21 cellular contexts compared by ENCODE assay signal in genomic region chr14:68729556-68729955, GRCh38.
DNase-seq lines count a peak whose midpoint lies in the region; ATAC-seq lines count a peak whose summit lies in the region.
"Had no signal": no experiment of that assay in that cellular context is flagged by ENCODE, and none has a peak within 500 bp of the region (broad histone marks: within the 10 kb centered on the region; RNA-seq: fewer than 3 reads in every experiment).

No MANE protein-coding gene starts in this region.

- no peaks in the 10 kb centered on the region for H3K36me3 Mint-ChIP-seq in dendritic cell treated with granulocyte-macrophage colony-stimulating factor and Interleukin-4, amounts not matched to agents 40 ng/mL and 50 ng/mL, for 4 days (ENCODE audit: low read depth)
- H3K36me3 Mint-ChIP-seq in stimulated activated memory B cell treated with anti-CD40 and anti-IgM and Interleukin-4, amounts not matched to agents 10 μg/mL and 1 μg/mL and 100 μg/mL, for 72 hours, result no peaks in the 10 kb centered on the region

- DNase-seq in NCI-H146 (lab: John Stamatoyannopoulos, UW) (peak; percentile 7), NCI-H146 treated with DMSO at 0.1 percent for 48 hours (lab: John Stamatoyannopoulos, UW; ENCODE audit: unreplicated experiment) (no peak), left colon (peak; percentile 33 to 57), superior temporal gyrus (ENCODE audit: extremely low spot score) (no peak), hepatic stellate cell (ENCODE audit: low spot score) (no peak)
- DNase-seq: 8988T; activated effector memory CD4-positive, alpha-beta T cell treated with Interleukin-2 at 50 U/mL for 16 hours; CD4-positive, alpha-beta T cell; DND-41; foreskin fibroblast; left lung; NCI-H1436; NCI-H2227 treated with DMSO at 0.1 percent for 48 hours; SIG-M5; stimulated activated CD4-positive, alpha-beta T cell treated with anti-CD3 and anti-CD28 coated beads, Interleukin-12 subunit alpha, Interleukin-12 subunit beta, amount 100 ng/mL, for 4 hours; stimulated activated naive CD4-positive, alpha-beta T cell had no signal

- no peaks in the 10 kb centered on the region for H3K9me3 Mint-ChIP-seq in dendritic cell treated with granulocyte-macrophage colony-stimulating factor and Interleukin-4, amounts not matched to agents 40 ng/mL and 50 ng/mL, for 4 days
- H3K9me3 Mint-ChIP-seq in stimulated activated memory B cell treated with anti-CD40 and anti-IgM and Interleukin-4, amounts not matched to agents 10 μg/mL and 1 μg/mL and 100 μg/mL, for 72 hours, result peaks cover 3% of the 10 kb centered on the region
- H3K9me3 Mint-ChIP-seq: CD4-positive, alpha-beta T cell; central memory CD8-positive, alpha-beta T cell; T-helper 1 cell treated with Interleukin-12 subunit alpha and Interleukin-12 subunit beta and Interleukin-4 antibody, amounts not matched to agents 30 μg/mL and 1 μg/mL, for 36 hours had no signal

- ATAC-seq in left colon (peak; percentile 75), HG03439 (IDR thresholded peaks at IDR 0.05; ENCODE audit: unreplicated experiment) (no peak)
- no peak for ATAC-seq in stimulated activated memory B cell treated with anti-CD40 and anti-IgM and Interleukin-4, amounts not matched to agents 10 μg/mL and 1 μg/mL and 100 μg/mL, for 72 hours
- ATAC-seq: left lung had no signal

- peaks cover 9% of the 10 kb centered on the region for H3K27me3 Mint-ChIP-seq in dendritic cell treated with granulocyte-macrophage colony-stimulating factor and Interleukin-4, amounts not matched to agents 40 ng/mL and 50 ng/mL, for 4 days
- no peaks in the 10 kb centered on the region for H3K27me3 Mint-ChIP-seq in stimulated activated memory B cell treated with anti-CD40 and anti-IgM and Interleukin-4, amounts not matched to agents 10 μg/mL and 1 μg/mL and 100 μg/mL, for 72 hours
- H3K27me3 Mint-ChIP-seq: CD4-positive, alpha-beta T cell; central memory CD8-positive, alpha-beta T cell had no signal

- H3K4me3 Mint-ChIP-seq in dendritic cell treated with granulocyte-macrophage colony-stimulating factor and Interleukin-4, amounts not matched to agents 40 ng/mL and 50 ng/mL, for 4 days, result no peak overlapping the region
- H3K4me3 Mint-ChIP-seq in stimulated activated memory B cell treated with anti-CD40 and anti-IgM and Interleukin-4, amounts not matched to agents 10 μg/mL and 1 μg/mL and 100 μg/mL, for 72 hours, result peak overlapping the region; percentile 43
- H3K4me3 Mint-ChIP-seq: CD4-positive, alpha-beta T cell; central memory CD8-positive, alpha-beta T cell; T-helper 1 cell treated with Interleukin-12 subunit alpha and Interleukin-12 subunit beta and Interleukin-4 antibody, amounts not matched to agents 30 μg/mL and 1 μg/mL, for 36 hours had no signal

- H3K4me1 Mint-ChIP-seq in dendritic cell treated with granulocyte-macrophage colony-stimulating factor and Interleukin-4, amounts not matched to agents 40 ng/mL and 50 ng/mL, for 4 days (ENCODE audit: low read depth), result peaks cover 81% of the 10 kb centered on the region
- peaks cover 79% of the 10 kb centered on the region for H3K4me1 Mint-ChIP-seq in stimulated activated memory B cell treated with anti-CD40 and anti-IgM and Interleukin-4, amounts not matched to agents 10 μg/mL and 1 μg/mL and 100 μg/mL, for 72 hours

- peak overlapping the region; percentile 48 for H3K27ac Mint-ChIP-seq in dendritic cell treated with granulocyte-macrophage colony-stimulating factor and Interleukin-4, amounts not matched to agents 40 ng/mL and 50 ng/mL, for 4 days
- H3K27ac Mint-ChIP-seq in stimulated activated memory B cell treated with anti-CD40 and anti-IgM and Interleukin-4, amounts not matched to agents 10 μg/mL and 1 μg/mL and 100 μg/mL, for 72 hours, result peak overlapping the region; percentile 80
- H3K27ac Mint-ChIP-seq: CD4-positive, alpha-beta T cell had no signal

- intact Hi-C loops in dendritic cell treated with granulocyte-macrophage colony-stimulating factor and Interleukin-4, amounts not matched to agents 40 ng/mL and 50 ng/mL, for 4 days (cut with micrococcal nuclease), result no loop called here
- intact Hi-C loops in left colon (cut with DNase I, micrococcal nuclease), result no loop called here

Comparison
In these comparisons a context has a peak if more than half of its experiments do, and no peak if none do; other contexts are left out.
1. DNase-seq: peak in NCI-H146 (single experiment) and left colon (2 of 2); none in NCI-H146 treated with DMSO at 0.1 percent for 48 hours (single experiment), superior temporal gyrus (single experiment) and hepatic stellate cell (single experiment).